In genomic region chrX:103533428-103534216, GRCh38 we compare ENCODE assay signal across 8 cellular contexts. TPM values are rescaled to one million over a fixed set of nuclear protein-coding genes. Genes with fewer than 3 reads are reported as not detected.
A peak's percentile ranks its signal among the peaks of the same experiment; 100 is the strongest.
DNase-seq lines count a peak whose midpoint lies in the region; ATAC-seq and TF ChIP-seq lines count a peak whose summit lies in the region.

No MANE protein-coding gene starts in this region.

- H3K9me3 ChIP-seq in RWPE2 (ENCODE audit: severe bottlenecking) (no peaks in the 10 kb centered on the region), suprapubic skin (no peaks in the 10 kb centered on the region)

- H3K27me3 ChIP-seq in RWPE2 (ENCODE audit: insufficient read depth, poor library complexity, severe bottlenecking) (no peaks in the 10 kb centered on the region), suprapubic skin (no peaks in the 10 kb centered on the region)

- TF ChIP-seq EP300 in Ishikawa (IDR thresholded peaks at IDR 0.05; ENCODE audit: borderline replicate concordance) (no peak), suprapubic skin (IDR thresholded peaks at IDR 0.05) (no peak)

- TF ChIP-seq CTCF in RWPE2 (IDR thresholded peaks at IDR 0.05; ENCODE audit: poor library complexity, severe bottlenecking) (peak; percentile 74), omental fat pad (IDR thresholded peaks at IDR 0.05) (peak in 1 of 3 donors; percentile 38), suprapubic skin (IDR thresholded peaks at IDR 0.05) (peak; percentile 63 to 67)

- H3K36me3 ChIP-seq in RWPE2 (ENCODE audit: low read depth) (no peaks in the 10 kb centered on the region), suprapubic skin (no peaks in the 10 kb centered on the region)

- WGBS in suprapubic skin, result 13% methylated on average over 15 of the region's 15 CpGs

- no peak for TF ChIP-seq POLR2A in suprapubic skin (IDR thresholded peaks at IDR 0.05)

- DNase-seq in SKM-1 (lab: John Stamatoyannopoulos, UW; ENCODE audit: unreplicated experiment) (peak; percentile 0), SKM-1 treated with dmso at 0.1 percent for 144 hours (lab: John Stamatoyannopoulos, UW; ENCODE audit: unreplicated experiment) (no peak), RWPE2 (ENCODE audit: low spot score) (no peak), globus pallidus (ENCODE audit: low spot score) (peak; percentile 68), omental fat pad (ENCODE audit: low spot score) (peak; percentile 96), suprapubic skin (ENCODE audit: low spot score in 2 of 2) (peak; percentile 87 to 90)
- peak; percentile 64 for DNase-seq in activated naive CD4-positive, alpha-beta T cell treated with anti-CD3 and anti-CD28 coated beads, Interleukin-2, amount 50 U/mL, for 16 hours

- ATAC-seq in RWPE2 (ENCODE audit: low read depth), result peak; percentile 31; the same call in 1 of the 3 replicates
- ATAC-seq in omental fat pad (ENCODE audit: low FRiP score), result peak; percentile 38

- H3K4me1 ChIP-seq in RWPE2 (ENCODE audit: insufficient read depth, poor library complexity, severe bottlenecking) (peaks cover 5% of the 10 kb centered on the region), suprapubic skin (peaks cover 4% of the 10 kb centered on the region)

- H3K4me3 ChIP-seq in RWPE2 (ENCODE audit: severe bottlenecking) (no peak overlapping the region), suprapubic skin (peak overlapping the region; percentile 38)

- no peak overlapping the region for H3K27ac ChIP-seq in RWPE2 (ENCODE audit: poor library complexity, severe bottlenecking)
- no peak overlapping the region for H3K27ac ChIP-seq in suprapubic skin

- peak; percentile 72 for TF ChIP-seq RAD21 in Ishikawa (IDR thresholded peaks at IDR 0.05; ENCODE audit: low read depth)

TF ChIP-seq in Ishikawa, 13 proteins besides CTCF, POLR2A, EP300 and RAD21:
- TF ChIP-seq USF1 (IDR thresholded peaks at IDR 0.05) (no peak), CEBPB (IDR thresholded peaks at IDR 0.05) (peak; percentile 86)
TF ChIP-seq in Ishikawa: peak in this region for 1.

RNA-seq across cellular contexts. Expression of gene RAB40A, which starts 14.3 kb away (rescaled TPM):
- total RNA-seq in omental fat pad, result 1 to 10 TPM in 1 of 4 donors, under 1 TPM in 2, not detected in 1; 0.19 to 1.3 (median 0.44) TPM
- 1 to 10 TPM in 2 of 4 donors, under 1 TPM in 1, not detected in 1; 0.31 to 2.4 (median 2.3) TPM for total RNA-seq in suprapubic skin

RNA-seq across cellular contexts. Expression of gene TCEAL4, which starts 51.7 kb away (rescaled TPM):
- total RNA-seq in omental fat pad, result 100 to 1,000 TPM in 3 of 4 donors, 10 to 100 TPM in 1; 90.0 to 221 (median 107) TPM
- 10 to 100 TPM; 56.3 to 71.1 (median 67.4) TPM for total RNA-seq in suprapubic skin

Comparison
In these comparisons a context has a peak if more than half of its experiments do, and no peak if none do; other contexts are left out.
1. DNase-seq: peak in SKM-1 (single experiment), activated naive CD4-positive, alpha-beta T cell treated with anti-CD3 and anti-CD28 coated beads, Interleukin-2, amount 50 U/mL, for 16 hours (single experiment), globus pallidus (single experiment), omental fat pad (single experiment) and suprapubic skin (2 of 2); none in SKM-1 treated with dmso at 0.1 percent for 144 hours (single experiment) and RWPE2 (single experiment).